ENCODE assay signal across 14 cellular contexts in the genomic region with DNA sequence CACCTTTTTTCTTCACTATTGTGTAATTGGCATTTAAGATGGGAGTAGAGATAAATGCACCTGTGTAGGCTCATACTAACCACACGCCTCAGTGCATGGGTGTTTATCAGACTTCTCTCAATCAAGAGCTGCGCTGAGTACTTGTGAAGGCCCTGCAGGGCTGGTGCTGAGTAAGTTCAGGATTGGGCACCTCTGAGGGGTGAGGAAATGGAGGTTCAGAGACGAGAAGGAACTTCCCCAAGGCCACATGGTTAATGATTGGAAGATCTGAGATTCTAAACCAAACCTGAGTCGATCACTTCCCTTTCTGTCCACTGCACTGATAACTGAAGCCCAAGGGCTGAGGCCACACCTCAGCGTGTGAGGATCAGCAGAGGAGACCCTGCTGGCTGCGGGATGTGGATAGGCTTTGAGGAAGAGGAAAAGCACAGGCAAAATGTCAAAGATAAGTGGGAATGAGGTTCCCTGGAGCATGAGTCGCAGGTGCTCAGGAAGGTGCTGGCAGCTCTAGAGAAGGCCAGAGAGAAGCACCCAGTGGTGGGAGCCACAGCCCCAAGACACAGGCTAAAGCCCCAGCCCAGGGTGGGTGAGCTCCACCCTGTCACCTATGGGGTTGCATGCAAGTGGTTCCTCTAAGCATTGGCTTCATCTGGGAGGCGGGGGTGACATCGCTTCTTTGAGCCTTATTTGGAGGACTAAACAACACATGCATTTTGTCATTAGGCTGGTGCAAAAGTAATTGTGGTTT. TPM values are rescaled to one million over a fixed set of nuclear protein-coding genes. Genes with fewer than 3 reads are reported as not detected.
DNase-seq lines count a peak whose midpoint lies in the region; ATAC-seq, FAIRE-seq and TF ChIP-seq lines count a peak whose summit lies in the region.
"Had no signal": no experiment of that assay in that cellular context is flagged by ENCODE, and none has a peak within 500 bp of the region (broad histone marks: within the 10 kb centered on the region; RNA-seq: fewer than 3 reads in every experiment).

No MANE protein-coding gene starts in this region.

- H3K9me3 Mint-ChIP-seq in CD8-positive, alpha-beta T cell: no peaks in the 10 kb centered on the region

- ATAC-seq in GM18511 (IDR thresholded peaks at IDR 0.05; ENCODE audit: unreplicated experiment) (peak; percentile 99), GM19452 (IDR thresholded peaks at IDR 0.05; ENCODE audit: unreplicated experiment) (peak; percentile 95), HG02938 (IDR thresholded peaks at IDR 0.05; ENCODE audit: unreplicated experiment) (peak; percentile 97), omental fat pad (ENCODE audit: low FRiP score) (no peak)
- ATAC-seq in CD8-positive, alpha-beta T cell: no peak
- ATAC-seq: left ventricle myocardium superior had no signal

- no peaks in the 10 kb centered on the region for H3K4me1 Mint-ChIP-seq in CD8-positive, alpha-beta T cell (ENCODE audit: low read depth)

- TF ChIP-seq CTCF in omental fat pad (IDR thresholded peaks at IDR 0.05): no peak
- TF ChIP-seq CTCF in CD8-positive, alpha-beta T cell (IDR thresholded peaks at IDR 0.05): no peak

- H3K4me3 Mint-ChIP-seq in CD8-positive, alpha-beta T cell: no peak overlapping the region

- no peak overlapping the region for H3K27ac Mint-ChIP-seq in CD8-positive, alpha-beta T cell

- no peak overlapping the region for H3K27ac ChIP-seq in substantia nigra (ENCODE audit: low read depth, low read length, poor library complexity, severe bottlenecking)
- H3K27ac ChIP-seq in CD8-positive, alpha-beta T cell (ENCODE audit: low read depth, low read length): no peak overlapping the region

- POLR2A ChIA-PET in CD8-positive, alpha-beta T cell (lab: Charles Lee): no interaction called here

- H3K36me3 Mint-ChIP-seq in CD8-positive, alpha-beta T cell: no peaks in the 10 kb centered on the region

- no peak overlapping the region for H3K4me3 ChIP-seq in CD8-positive, alpha-beta T cell (ENCODE audit: low read depth, low read length)

- H3K36me3 ChIP-seq in CD8-positive, alpha-beta T cell (ENCODE audit: insufficient read depth, low read length): no peaks in the 10 kb centered on the region

- peaks cover 5% of the 10 kb centered on the region for H3K27me3 Mint-ChIP-seq in CD8-positive, alpha-beta T cell (ENCODE audit: low read depth)

- CTCF ChIA-PET in CD8-positive, alpha-beta T cell (lab: Charles Lee): no interaction called here

- H3K9me3 ChIP-seq in CD8-positive, alpha-beta T cell (ENCODE audit: low read length): no peaks in the 10 kb centered on the region
- H3K9me3 ChIP-seq: Caco-2 had no signal

- DNase-seq in HT-29 (ENCODE audit: low spot score): peak; percentile 72
- DNase-seq in substantia nigra (lab: John Stamatoyannopoulos, UW): no peak
- no peak for DNase-seq in omental fat pad (ENCODE audit: low spot score)
- DNase-seq in CD8-positive, alpha-beta T cell: no peak
- DNase-seq in GM12892 (ENCODE audit: insufficient read length): no peak
- DNase-seq: activated T-cell treated with anti-CD3 and anti-CD28 coated beads for 4 hours, Caco-2, caudate nucleus, left ventricle myocardium superior had no signal

- H3K4me1 ChIP-seq in CD8-positive, alpha-beta T cell (ENCODE audit: insufficient read depth, low read length): no peaks in the 10 kb centered on the region
- H3K4me1 ChIP-seq: Caco-2 had no signal

- H3K27me3 ChIP-seq in CD8-positive, alpha-beta T cell (ENCODE audit: insufficient read depth, low read length): no peaks in the 10 kb centered on the region

- no peak for FAIRE-seq in GM12892 (lab: Jason Lieb, UNC)
- FAIRE-seq: urothelium cell line had no signal

- intact Hi-C loops in CD8-positive, alpha-beta T cell (cut with DNase I, micrococcal nuclease): no loop called here

- TF ChIP-seq POLR2A in GM12892 (IDR thresholded peaks at IDR 0.05; ENCODE audit: low read depth, low read length): no peak

RNA-seq across cellular contexts. Expression of gene GJB6, which starts 32.3 kb away (rescaled TPM):
- 0.99 and 1.9 TPM in 2 replicates for total RNA-seq in HT-29 (2014; rRNA removed; shearing (Covaris generic))
- total RNA-seq in omental fat pad: not detected
- total RNA-seq in CD8-positive, alpha-beta T cell: 1 to 10 TPM; 3.5 to 5.8 TPM
- not detected for polyA plus RNA-seq in GM12892 (2012; ENCODE audit: missing spikeins)
- total RNA-seq: Caco-2, left ventricle myocardium superior, osteoblast had no signal

Comparison
In these comparisons a context has a peak if more than half of its experiments do, and no peak if none do; other contexts are left out.
1. ATAC-seq: peak in GM18511 (single experiment), GM19452 (single experiment) and HG02938 (single experiment); none in omental fat pad (single experiment) and CD8-positive, alpha-beta T cell (single experiment).